1 cellular context compared by ENCODE assay signal in genomic region chr22:50656122-50657070, GRCh38.
A peak's percentile ranks its signal among the peaks of the same experiment; 100 is the strongest.
TF ChIP-seq lines count a peak whose summit lies in the region.

No MANE protein-coding gene starts in this region.

TF ChIP-seq in HepG2, 621 proteins besides CTCF, POLR2A, EP300 and RAD21 (continued from another document and continues in another):
- TF ChIP-seq, protein P1, sequence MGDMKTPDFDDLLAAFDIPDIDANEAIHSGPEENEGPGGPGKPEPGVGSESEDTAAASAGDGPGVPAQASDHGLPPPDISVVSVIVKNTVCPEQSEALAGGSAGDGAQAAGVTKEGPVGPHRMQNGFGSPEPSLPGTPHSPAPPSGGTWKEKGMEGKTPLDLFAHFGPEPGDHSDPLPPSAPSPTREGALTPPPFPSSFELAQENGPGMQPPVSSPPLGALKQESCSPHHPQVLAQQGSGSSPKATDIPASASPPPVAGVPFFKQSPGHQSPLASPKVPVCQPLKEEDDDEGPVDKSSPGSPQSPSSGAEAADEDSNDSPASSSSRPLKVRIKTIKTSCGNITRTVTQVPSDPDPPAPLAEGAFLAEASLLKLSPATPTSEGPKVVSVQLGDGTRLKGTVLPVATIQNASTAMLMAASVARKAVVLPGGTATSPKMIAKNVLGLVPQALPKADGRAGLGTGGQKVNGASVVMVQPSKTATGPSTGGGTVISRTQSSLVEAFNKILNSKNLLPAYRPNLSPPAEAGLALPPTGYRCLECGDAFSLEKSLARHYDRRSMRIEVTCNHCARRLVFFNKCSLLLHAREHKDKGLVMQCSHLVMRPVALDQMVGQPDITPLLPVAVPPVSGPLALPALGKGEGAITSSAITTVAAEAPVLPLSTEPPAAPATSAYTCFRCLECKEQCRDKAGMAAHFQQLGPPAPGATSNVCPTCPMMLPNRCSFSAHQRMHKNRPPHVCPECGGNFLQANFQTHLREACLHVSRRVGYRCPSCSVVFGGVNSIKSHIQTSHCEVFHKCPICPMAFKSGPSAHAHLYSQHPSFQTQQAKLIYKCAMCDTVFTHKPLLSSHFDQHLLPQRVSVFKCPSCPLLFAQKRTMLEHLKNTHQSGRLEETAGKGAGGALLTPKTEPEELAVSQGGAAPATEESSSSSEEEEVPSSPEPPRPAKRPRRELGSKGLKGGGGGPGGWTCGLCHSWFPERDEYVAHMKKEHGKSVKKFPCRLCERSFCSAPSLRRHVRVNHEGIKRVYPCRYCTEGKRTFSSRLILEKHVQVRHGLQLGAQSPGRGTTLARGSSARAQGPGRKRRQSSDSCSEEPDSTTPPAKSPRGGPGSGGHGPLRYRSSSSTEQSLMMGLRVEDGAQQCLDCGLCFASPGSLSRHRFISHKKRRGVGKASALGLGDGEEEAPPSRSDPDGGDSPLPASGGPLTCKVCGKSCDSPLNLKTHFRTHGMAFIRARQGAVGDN (CRISPR knock-in tag; IDR thresholded peaks at IDR 0.05), result peak; percentile 72
- peak; percentile 13; the same call in 1 of the 2 replicates for TF ChIP-seq ATF3 (CRISPR knock-in tag; IDR thresholded peaks at IDR 0.05)
- no peak for TF ChIP-seq NCOA2 (CRISPR knock-in tag; IDR thresholded peaks at IDR 0.05)
- no peak for TF ChIP-seq PRPF4 (IDR thresholded peaks at IDR 0.05; ENCODE audit: low read depth, low read length, poor library complexity, severe bottlenecking)
- peak; percentile 5; the same call in 1 of the 2 replicates for TF ChIP-seq HNF4A (CRISPR knock-in tag; IDR thresholded peaks at IDR 0.05)
- no peak for TF ChIP-seq RBM39 (IDR thresholded peaks at IDR 0.05; ENCODE audit: low read depth, low read length, poor library complexity, severe bottlenecking)
- TF ChIP-seq MAFG (CRISPR knock-in tag; IDR thresholded peaks at IDR 0.05), result peak; percentile 68; the same call in 1 of the 2 replicates
- no peak for TF ChIP-seq MED8 (CRISPR knock-in tag; IDR thresholded peaks at IDR 0.05; ENCODE audit: insufficient replicate concordance)
- TF ChIP-seq MAZ (IDR thresholded peaks at IDR 0.05; ENCODE audit: borderline replicate concordance, low read depth, low read length), result no peak
- TF ChIP-seq MAZ (CRISPR knock-in tag; IDR thresholded peaks at IDR 0.05; ENCODE audit: low read depth), result no peak
- TF ChIP-seq KDM3A (CRISPR knock-in tag; IDR thresholded peaks at IDR 0.05; ENCODE audit: low read depth), result no peak
- no peak for TF ChIP-seq PLRG1 (conservative IDR thresholded peaks at IDR 0.05)
- TF ChIP-seq, protein P2, sequence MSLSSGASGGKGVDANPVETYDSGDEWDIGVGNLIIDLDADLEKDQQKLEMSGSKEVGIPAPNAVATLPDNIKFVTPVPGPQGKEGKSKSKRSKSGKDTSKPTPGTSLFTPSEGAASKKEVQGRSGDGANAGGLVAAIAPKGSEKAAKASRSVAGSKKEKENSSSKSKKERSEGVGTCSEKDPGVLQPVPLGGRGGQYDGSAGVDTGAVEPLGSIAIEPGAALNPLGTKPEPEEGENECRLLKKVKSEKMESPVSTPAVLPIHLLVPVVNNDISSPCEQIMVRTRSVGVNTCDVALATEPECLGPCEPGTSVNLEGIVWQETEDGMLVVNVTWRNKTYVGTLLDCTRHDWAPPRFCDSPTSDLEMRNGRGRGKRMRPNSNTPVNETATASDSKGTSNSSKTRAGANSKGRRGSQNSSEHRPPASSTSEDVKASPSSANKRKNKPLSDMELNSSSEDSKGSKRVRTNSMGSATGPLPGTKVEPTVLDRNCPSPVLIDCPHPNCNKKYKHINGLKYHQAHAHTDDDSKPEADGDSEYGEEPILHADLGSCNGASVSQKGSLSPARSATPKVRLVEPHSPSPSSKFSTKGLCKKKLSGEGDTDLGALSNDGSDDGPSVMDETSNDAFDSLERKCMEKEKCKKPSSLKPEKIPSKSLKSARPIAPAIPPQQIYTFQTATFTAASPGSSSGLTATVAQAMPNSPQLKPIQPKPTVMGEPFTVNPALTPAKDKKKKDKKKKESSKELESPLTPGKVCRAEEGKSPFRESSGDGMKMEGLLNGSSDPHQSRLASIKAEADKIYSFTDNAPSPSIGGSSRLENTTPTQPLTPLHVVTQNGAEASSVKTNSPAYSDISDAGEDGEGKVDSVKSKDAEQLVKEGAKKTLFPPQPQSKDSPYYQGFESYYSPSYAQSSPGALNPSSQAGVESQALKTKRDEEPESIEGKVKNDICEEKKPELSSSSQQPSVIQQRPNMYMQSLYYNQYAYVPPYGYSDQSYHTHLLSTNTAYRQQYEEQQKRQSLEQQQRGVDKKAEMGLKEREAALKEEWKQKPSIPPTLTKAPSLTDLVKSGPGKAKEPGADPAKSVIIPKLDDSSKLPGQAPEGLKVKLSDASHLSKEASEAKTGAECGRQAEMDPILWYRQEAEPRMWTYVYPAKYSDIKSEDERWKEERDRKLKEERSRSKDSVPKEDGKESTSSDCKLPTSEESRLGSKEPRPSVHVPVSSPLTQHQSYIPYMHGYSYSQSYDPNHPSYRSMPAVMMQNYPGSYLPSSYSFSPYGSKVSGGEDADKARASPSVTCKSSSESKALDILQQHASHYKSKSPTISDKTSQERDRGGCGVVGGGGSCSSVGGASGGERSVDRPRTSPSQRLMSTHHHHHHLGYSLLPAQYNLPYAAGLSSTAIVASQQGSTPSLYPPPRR (CRISPR knock-in tag; IDR thresholded peaks at IDR 0.05; ENCODE audit: borderline replicate concordance), result no peak
- TF ChIP-seq ARID4A (CRISPR knock-in tag; IDR thresholded peaks at IDR 0.05; ENCODE audit: borderline replicate concordance), result no peak; the same call in 1 of the 2 replicates
- TF ChIP-seq FOSL2 (CRISPR knock-in tag; IDR thresholded peaks at IDR 0.05), result peak; percentile 80
- no peak for TF ChIP-seq ZNF616 (CRISPR knock-in tag; IDR thresholded peaks at IDR 0.05; ENCODE audit: low read depth)
- TF ChIP-seq, protein P3, sequence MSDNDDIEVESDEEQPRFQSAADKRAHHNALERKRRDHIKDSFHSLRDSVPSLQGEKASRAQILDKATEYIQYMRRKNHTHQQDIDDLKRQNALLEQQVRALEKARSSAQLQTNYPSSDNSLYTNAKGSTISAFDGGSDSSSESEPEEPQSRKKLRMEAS (IDR thresholded peaks at IDR 0.05), result peak; percentile 56; the same call in 1 of the 2 replicates
- TF ChIP-seq ZNF577 (CRISPR knock-in tag; IDR thresholded peaks at IDR 0.05; ENCODE audit: borderline replicate concordance, low read depth), result no peak
- no peak for TF ChIP-seq WIZ (CRISPR knock-in tag; IDR thresholded peaks at IDR 0.05)
- no peak for TF ChIP-seq KDM2A (CRISPR knock-in tag; IDR thresholded peaks at IDR 0.05; ENCODE audit: borderline replicate concordance, low read depth)
- 0 out of 2 replicates have a peak, but pooled peaks have one; percentile 16 for TF ChIP-seq ZNF776 (CRISPR knock-in tag; IDR thresholded peaks at IDR 0.05)
- TF ChIP-seq, protein P4, sequence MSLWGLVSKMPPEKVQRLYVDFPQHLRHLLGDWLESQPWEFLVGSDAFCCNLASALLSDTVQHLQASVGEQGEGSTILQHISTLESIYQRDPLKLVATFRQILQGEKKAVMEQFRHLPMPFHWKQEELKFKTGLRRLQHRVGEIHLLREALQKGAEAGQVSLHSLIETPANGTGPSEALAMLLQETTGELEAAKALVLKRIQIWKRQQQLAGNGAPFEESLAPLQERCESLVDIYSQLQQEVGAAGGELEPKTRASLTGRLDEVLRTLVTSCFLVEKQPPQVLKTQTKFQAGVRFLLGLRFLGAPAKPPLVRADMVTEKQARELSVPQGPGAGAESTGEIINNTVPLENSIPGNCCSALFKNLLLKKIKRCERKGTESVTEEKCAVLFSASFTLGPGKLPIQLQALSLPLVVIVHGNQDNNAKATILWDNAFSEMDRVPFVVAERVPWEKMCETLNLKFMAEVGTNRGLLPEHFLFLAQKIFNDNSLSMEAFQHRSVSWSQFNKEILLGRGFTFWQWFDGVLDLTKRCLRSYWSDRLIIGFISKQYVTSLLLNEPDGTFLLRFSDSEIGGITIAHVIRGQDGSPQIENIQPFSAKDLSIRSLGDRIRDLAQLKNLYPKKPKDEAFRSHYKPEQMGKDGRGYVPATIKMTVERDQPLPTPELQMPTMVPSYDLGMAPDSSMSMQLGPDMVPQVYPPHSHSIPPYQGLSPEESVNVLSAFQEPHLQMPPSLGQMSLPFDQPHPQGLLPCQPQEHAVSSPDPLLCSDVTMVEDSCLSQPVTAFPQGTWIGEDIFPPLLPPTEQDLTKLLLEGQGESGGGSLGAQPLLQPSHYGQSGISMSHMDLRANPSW (CRISPR knock-in tag; IDR thresholded peaks at IDR 0.05; ENCODE audit: borderline replicate concordance), result no peak
- peak; percentile 23; the same call in 1 of the 2 replicates for TF ChIP-seq SP4 (CRISPR knock-in tag; IDR thresholded peaks at IDR 0.05)
- TF ChIP-seq TEAD3 (CRISPR knock-in tag; optimal IDR thresholded peaks at IDR 0.05; ENCODE audit: borderline replicate concordance), result no peak
- TF ChIP-seq RNF2 (conservative IDR thresholded peaks at IDR 0.05; ENCODE audit: low read depth), result no peak
- no peak for TF ChIP-seq ASH2L (IDR thresholded peaks at IDR 0.05; ENCODE audit: insufficient read length, low read depth, low read length)
- TF ChIP-seq THRA (CRISPR knock-in tag; IDR thresholded peaks at IDR 0.05; ENCODE audit: borderline replicate concordance), result peak; percentile 55; the same call in 1 of the 2 replicates
- TF ChIP-seq, protein P5, sequence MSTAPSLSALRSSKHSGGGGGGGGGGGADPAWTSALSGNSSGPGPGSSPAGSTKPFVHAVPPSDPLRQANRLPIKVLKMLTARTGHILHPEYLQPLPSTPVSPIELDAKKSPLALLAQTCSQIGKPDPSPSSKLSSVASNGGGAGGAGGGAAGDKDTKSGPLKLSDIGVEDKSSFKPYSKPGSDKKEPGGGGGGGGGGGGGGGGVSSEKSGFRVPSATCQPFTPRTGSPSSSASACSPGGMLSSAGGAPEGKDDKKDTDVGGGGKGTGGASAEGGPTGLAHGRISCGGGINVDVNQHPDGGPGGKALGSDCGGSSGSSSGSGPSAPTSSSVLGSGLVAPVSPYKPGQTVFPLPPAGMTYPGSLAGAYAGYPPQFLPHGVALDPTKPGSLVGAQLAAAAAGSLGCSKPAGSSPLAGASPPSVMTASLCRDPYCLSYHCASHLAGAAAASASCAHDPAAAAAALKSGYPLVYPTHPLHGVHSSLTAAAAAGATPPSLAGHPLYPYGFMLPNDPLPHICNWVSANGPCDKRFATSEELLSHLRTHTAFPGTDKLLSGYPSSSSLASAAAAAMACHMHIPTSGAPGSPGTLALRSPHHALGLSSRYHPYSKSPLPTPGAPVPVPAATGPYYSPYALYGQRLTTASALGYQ (CRISPR knock-in tag; IDR thresholded peaks at IDR 0.05), result no peak
- no peak for TF ChIP-seq ZNF678 (CRISPR knock-in tag; IDR thresholded peaks at IDR 0.05)
- TF ChIP-seq, protein P6, sequence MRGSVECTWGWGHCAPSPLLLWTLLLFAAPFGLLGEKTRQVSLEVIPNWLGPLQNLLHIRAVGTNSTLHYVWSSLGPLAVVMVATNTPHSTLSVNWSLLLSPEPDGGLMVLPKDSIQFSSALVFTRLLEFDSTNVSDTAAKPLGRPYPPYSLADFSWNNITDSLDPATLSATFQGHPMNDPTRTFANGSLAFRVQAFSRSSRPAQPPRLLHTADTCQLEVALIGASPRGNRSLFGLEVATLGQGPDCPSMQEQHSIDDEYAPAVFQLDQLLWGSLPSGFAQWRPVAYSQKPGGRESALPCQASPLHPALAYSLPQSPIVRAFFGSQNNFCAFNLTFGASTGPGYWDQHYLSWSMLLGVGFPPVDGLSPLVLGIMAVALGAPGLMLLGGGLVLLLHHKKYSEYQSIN (CRISPR knock-in tag; IDR thresholded peaks at IDR 0.05; ENCODE audit: borderline replicate concordance), result no peak
- TF ChIP-seq JUND (CRISPR knock-in tag; IDR thresholded peaks at IDR 0.05), result 0 out of 2 replicates have a peak, but pooled peaks have one; percentile 13
- TF ChIP-seq SETDB1 (CRISPR knock-in tag; IDR thresholded peaks at IDR 0.05; ENCODE audit: borderline replicate concordance), result no peak
- TF ChIP-seq NFKBIZ (CRISPR knock-in tag; IDR thresholded peaks at IDR 0.05), result no peak
- no peak for TF ChIP-seq ZNF674 (CRISPR knock-in tag; IDR thresholded peaks at IDR 0.05; ENCODE audit: low read depth)
- no peak for TF ChIP-seq ZNF138 (CRISPR knock-in tag; IDR thresholded peaks at IDR 0.05; ENCODE audit: low read depth)
- TF ChIP-seq ISL2 (CRISPR knock-in tag; IDR thresholded peaks at IDR 0.05), result no peak
